ENCODE assay signal across 1 cellular context in the genomic region with DNA sequence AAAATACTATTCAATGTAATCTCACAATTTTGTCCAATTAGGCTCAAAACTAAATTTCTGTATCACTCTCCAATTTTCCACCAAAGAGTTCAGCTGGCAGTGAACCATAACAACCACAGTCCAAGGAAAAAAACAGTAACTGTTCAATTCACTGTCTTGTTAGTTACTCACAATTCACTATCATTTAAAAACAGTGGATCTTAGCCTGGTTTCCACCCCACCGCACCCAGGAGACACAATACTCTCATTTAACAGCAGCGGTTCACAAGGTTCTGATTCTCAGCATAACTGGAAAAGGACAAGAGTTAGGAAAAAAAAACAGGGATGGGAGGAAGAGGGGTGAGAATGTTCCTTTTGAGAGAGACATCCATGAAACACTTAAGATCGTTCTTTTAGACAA.
TF ChIP-seq lines count a peak whose summit lies in the region.

No MANE protein-coding gene starts in this region.

TF ChIP-seq in SK-N-SH treated with all-trans-retinoic acid at 6 μM for 48 hours, 23 proteins besides CTCF, POLR2A, EP300 and RAD21:
- TF ChIP-seq ESRRG (CRISPR knock-in tag; IDR thresholded peaks at IDR 0.05) = no peak
- no peak for TF ChIP-seq ZFP3 (CRISPR knock-in tag; IDR thresholded peaks at IDR 0.05)
- TF ChIP-seq, protein P1, sequence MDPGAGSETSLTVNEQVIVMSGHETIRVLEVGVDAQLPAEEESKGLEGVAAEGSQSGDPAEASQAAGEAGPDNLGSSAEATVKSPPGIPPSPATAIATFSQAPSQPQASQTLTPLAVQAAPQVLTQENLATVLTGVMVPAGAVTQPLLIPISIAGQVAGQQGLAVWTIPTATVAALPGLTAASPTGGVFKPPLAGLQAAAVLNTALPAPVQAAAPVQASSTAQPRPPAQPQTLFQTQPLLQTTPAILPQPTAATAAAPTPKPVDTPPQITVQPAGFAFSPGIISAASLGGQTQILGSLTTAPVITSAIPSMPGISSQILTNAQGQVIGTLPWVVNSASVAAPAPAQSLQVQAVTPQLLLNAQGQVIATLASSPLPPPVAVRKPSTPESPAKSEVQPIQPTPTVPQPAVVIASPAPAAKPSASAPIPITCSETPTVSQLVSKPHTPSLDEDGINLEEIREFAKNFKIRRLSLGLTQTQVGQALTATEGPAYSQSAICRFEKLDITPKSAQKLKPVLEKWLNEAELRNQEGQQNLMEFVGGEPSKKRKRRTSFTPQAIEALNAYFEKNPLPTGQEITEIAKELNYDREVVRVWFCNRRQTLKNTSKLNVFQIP (CRISPR knock-in tag; IDR thresholded peaks at IDR 0.05; ENCODE audit: borderline replicate concordance, low read depth) = no peak
- TF ChIP-seq, protein P2, sequence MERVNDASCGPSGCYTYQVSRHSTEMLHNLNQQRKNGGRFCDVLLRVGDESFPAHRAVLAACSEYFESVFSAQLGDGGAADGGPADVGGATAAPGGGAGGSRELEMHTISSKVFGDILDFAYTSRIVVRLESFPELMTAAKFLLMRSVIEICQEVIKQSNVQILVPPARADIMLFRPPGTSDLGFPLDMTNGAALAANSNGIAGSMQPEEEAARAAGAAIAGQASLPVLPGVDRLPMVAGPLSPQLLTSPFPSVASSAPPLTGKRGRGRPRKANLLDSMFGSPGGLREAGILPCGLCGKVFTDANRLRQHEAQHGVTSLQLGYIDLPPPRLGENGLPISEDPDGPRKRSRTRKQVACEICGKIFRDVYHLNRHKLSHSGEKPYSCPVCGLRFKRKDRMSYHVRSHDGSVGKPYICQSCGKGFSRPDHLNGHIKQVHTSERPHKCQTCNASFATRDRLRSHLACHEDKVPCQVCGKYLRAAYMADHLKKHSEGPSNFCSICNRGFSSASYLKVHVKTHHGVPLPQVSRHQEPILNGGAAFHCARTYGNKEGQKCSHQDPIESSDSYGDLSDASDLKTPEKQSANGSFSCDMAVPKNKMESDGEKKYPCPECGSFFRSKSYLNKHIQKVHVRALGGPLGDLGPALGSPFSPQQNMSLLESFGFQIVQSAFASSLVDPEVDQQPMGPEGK (CRISPR knock-in tag; IDR thresholded peaks at IDR 0.05; ENCODE audit: borderline replicate concordance) = no peak
- TF ChIP-seq ZNF70 (CRISPR knock-in tag; IDR thresholded peaks at IDR 0.05) = no peak
- no peak for TF ChIP-seq OSR1 (CRISPR knock-in tag; IDR thresholded peaks at IDR 0.05)
- TF ChIP-seq, protein P3, sequence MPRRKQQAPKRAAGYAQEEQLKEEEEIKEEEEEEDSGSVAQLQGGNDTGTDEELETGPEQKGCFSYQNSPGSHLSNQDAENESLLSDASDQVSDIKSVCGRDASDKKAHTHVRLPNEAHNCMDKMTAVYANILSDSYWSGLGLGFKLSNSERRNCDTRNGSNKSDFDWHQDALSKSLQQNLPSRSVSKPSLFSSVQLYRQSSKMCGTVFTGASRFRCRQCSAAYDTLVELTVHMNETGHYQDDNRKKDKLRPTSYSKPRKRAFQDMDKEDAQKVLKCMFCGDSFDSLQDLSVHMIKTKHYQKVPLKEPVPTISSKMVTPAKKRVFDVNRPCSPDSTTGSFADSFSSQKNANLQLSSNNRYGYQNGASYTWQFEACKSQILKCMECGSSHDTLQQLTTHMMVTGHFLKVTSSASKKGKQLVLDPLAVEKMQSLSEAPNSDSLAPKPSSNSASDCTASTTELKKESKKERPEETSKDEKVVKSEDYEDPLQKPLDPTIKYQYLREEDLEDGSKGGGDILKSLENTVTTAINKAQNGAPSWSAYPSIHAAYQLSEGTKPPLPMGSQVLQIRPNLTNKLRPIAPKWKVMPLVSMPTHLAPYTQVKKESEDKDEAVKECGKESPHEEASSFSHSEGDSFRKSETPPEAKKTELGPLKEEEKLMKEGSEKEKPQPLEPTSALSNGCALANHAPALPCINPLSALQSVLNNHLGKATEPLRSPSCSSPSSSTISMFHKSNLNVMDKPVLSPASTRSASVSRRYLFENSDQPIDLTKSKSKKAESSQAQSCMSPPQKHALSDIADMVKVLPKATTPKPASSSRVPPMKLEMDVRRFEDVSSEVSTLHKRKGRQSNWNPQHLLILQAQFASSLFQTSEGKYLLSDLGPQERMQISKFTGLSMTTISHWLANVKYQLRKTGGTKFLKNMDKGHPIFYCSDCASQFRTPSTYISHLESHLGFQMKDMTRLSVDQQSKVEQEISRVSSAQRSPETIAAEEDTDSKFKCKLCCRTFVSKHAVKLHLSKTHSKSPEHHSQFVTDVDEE (CRISPR knock-in tag; IDR thresholded peaks at IDR 0.05) = no peak
- TF ChIP-seq, protein P4, sequence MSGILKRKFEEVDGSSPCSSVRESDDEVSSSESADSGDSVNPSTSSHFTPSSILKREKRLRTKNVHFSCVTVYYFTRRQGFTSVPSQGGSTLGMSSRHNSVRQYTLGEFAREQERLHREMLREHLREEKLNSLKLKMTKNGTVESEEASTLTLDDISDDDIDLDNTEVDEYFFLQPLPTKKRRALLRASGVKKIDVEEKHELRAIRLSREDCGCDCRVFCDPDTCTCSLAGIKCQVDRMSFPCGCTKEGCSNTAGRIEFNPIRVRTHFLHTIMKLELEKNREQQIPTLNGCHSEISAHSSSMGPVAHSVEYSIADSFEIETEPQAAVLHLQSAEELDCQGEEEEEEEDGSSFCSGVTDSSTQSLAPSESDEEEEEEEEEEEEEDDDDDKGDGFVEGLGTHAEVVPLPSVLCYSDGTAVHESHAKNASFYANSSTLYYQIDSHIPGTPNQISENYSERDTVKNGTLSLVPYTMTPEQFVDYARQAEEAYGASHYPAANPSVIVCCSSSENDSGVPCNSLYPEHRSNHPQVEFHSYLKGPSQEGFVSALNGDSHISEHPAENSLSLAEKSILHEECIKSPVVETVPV (CRISPR knock-in tag; IDR thresholded peaks at IDR 0.05) = no peak
- no peak for TF ChIP-seq ZFP30 (CRISPR knock-in tag; IDR thresholded peaks at IDR 0.05)
- no peak for TF ChIP-seq ISL1 (CRISPR knock-in tag; IDR thresholded peaks at IDR 0.05)
- no peak for TF ChIP-seq TOX (CRISPR knock-in tag; IDR thresholded peaks at IDR 0.05; ENCODE audit: borderline replicate concordance)
- TF ChIP-seq ZC3H10 (CRISPR knock-in tag; IDR thresholded peaks at IDR 0.05) = no peak
- no peak for TF ChIP-seq ZNF8 (CRISPR knock-in tag; IDR thresholded peaks at IDR 0.05)
- no peak for TF ChIP-seq GLIS3 (CRISPR knock-in tag; IDR thresholded peaks at IDR 0.05)
- TF ChIP-seq TCF4 (CRISPR knock-in tag; IDR thresholded peaks at IDR 0.05; ENCODE audit: borderline replicate concordance) = no peak
- no peak for TF ChIP-seq SNAI2 (CRISPR knock-in tag; IDR thresholded peaks at IDR 0.05)
- TF ChIP-seq PPARA (CRISPR knock-in tag; IDR thresholded peaks at IDR 0.05; ENCODE audit: borderline replicate concordance) = no peak
- TF ChIP-seq, protein P5, sequence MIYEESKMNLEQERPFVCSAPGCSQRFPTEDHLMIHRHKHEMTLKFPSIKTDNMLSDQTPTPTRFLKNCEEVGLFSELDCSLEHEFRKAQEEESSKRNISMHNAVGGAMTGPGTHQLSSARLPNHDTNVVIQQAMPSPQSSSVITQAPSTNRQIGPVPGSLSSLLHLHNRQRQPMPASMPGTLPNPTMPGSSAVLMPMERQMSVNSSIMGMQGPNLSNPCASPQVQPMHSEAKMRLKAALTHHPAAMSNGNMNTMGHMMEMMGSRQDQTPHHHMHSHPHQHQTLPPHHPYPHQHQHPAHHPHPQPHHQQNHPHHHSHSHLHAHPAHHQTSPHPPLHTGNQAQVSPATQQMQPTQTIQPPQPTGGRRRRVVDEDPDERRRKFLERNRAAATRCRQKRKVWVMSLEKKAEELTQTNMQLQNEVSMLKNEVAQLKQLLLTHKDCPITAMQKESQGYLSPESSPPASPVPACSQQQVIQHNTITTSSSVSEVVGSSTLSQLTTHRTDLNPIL (CRISPR knock-in tag; IDR thresholded peaks at IDR 0.05; ENCODE audit: low read depth) = no peak
- no peak for TF ChIP-seq ARNTL (CRISPR knock-in tag; IDR thresholded peaks at IDR 0.05; ENCODE audit: borderline replicate concordance, low read depth)
